Comparison of ENCODE assay signal across 9 cellular contexts in the genomic region with DNA sequence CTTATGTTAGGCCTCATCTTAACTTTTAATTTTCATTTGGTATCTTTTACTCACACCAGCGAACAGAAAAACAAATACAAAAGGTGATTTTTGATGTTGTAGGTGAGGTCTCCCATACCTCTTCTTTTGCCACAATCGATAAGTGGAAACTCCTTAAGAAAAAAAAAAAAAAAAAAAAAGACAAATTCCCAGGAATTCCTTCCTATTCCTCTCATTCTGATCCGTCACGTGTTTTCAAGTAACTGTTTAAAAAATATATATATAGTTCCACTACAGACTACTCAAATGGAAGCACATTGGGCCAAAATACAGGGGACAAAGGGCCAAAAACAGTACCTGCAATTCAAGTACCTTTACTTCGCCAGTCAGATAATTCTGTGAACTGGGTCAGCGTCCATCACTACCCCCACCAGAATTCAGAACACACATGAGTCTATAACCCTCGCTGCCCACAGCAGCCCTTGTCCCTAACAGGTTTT. TPM values are rescaled to one million over a fixed set of nuclear protein-coding genes. Genes with fewer than 3 reads are reported as not detected.
DNase-seq lines count a peak whose midpoint lies in the region; FAIRE-seq and TF ChIP-seq lines count a peak whose summit lies in the region.
"Had no signal": no experiment of that assay in that cellular context is flagged by ENCODE, and none has a peak within 500 bp of the region (broad histone marks: within the 10 kb centered on the region; RNA-seq: fewer than 3 reads in every experiment).

No MANE protein-coding gene starts in this region.

- no peaks in the 10 kb centered on the region for H3K9me3 Mint-ChIP-seq in T-helper 1 cell treated with Interleukin-12 subunit alpha and Interleukin-12 subunit beta and Interleukin-4 antibody, amounts not matched to agents 30 μg/mL and 1 μg/mL, for 36 hours
- no peaks in the 10 kb centered on the region for H3K9me3 Mint-ChIP-seq in activated naive CD8-positive, alpha-beta T cell treated with anti-CD3 and anti-CD28 coated beads for 36 hours

- DNase-seq in T-helper 1 cell (no peak), kidney (no peak), suprapubic skin (ENCODE audit: low spot score in 2 of 2) (no peak), COR-L47 (lab: John Stamatoyannopoulos, UW) (no peak), NCI-H1930 (lab: John Stamatoyannopoulos, UW) (no peak), NCI-H1048 (lab: John Stamatoyannopoulos, UW) (no peak)
- no peak for DNase-seq in activated naive CD8-positive, alpha-beta T cell treated with anti-CD3 and anti-CD28 coated beads for 36 hours

- H3K4me3 Mint-ChIP-seq in T-helper 1 cell treated with Interleukin-12 subunit alpha and Interleukin-12 subunit beta and Interleukin-4 antibody, amounts not matched to agents 30 μg/mL and 1 μg/mL, for 36 hours: peak overlapping the region; percentile 89
- H3K4me3 Mint-ChIP-seq in activated naive CD8-positive, alpha-beta T cell treated with anti-CD3 and anti-CD28 coated beads for 36 hours: peak overlapping the region; percentile 90

- H3K4me3 ChIP-seq in kidney (ENCODE audit: low read length in 2 of 2): peak overlapping the region; percentile 67 to 97
- H3K4me3 ChIP-seq in suprapubic skin: peak overlapping the region; percentile 77

- peak overlapping the region; percentile 94 for H3K27ac Mint-ChIP-seq in T-helper 1 cell treated with Interleukin-12 subunit alpha and Interleukin-12 subunit beta and Interleukin-4 antibody, amounts not matched to agents 30 μg/mL and 1 μg/mL, for 36 hours
- peak overlapping the region; percentile 96 for H3K27ac Mint-ChIP-seq in activated naive CD8-positive, alpha-beta T cell treated with anti-CD3 and anti-CD28 coated beads for 36 hours

- H3K36me3 ChIP-seq in kidney (ENCODE audit: control insufficient read depth in 1 of 2, insufficient read depth in 2 of 2, low read length in 2 of 2): no peaks in the 10 kb centered on the region
- no peaks in the 10 kb centered on the region for H3K36me3 ChIP-seq in suprapubic skin

- peaks cover 14% of the 10 kb centered on the region for H3K4me1 Mint-ChIP-seq in T-helper 1 cell treated with Interleukin-12 subunit alpha and Interleukin-12 subunit beta and Interleukin-4 antibody, amounts not matched to agents 30 μg/mL and 1 μg/mL, for 36 hours (ENCODE audit: low read depth)
- H3K4me1 Mint-ChIP-seq in activated naive CD8-positive, alpha-beta T cell treated with anti-CD3 and anti-CD28 coated beads for 36 hours: peaks cover 14% of the 10 kb centered on the region

- no peaks in the 10 kb centered on the region for H3K36me3 Mint-ChIP-seq in T-helper 1 cell treated with Interleukin-12 subunit alpha and Interleukin-12 subunit beta and Interleukin-4 antibody, amounts not matched to agents 30 μg/mL and 1 μg/mL, for 36 hours (ENCODE audit: low read depth)
- peaks cover 7% of the 10 kb centered on the region for H3K36me3 Mint-ChIP-seq in activated naive CD8-positive, alpha-beta T cell treated with anti-CD3 and anti-CD28 coated beads for 36 hours

- FAIRE-seq in kidney (lab: Jason Lieb, UNC): no peak
- FAIRE-seq: endometrium had no signal

- peaks cover 0 to 6% of the 10 kb centered on the region in 2 donors for H3K4me1 ChIP-seq in kidney (ENCODE audit: control insufficient read depth in 1 of 2, insufficient read depth in 1 of 2, low read depth in 1 of 2, low read length in 2 of 2)
- peaks cover 15% of the 10 kb centered on the region for H3K4me1 ChIP-seq in suprapubic skin

- H3K9ac ChIP-seq in kidney (ENCODE audit: low read length in 2 of 2): peak overlapping the region; percentile 38 to 84

- intact Hi-C loops in kidney (cut with DNase I): no loop called here

- H3K27me3 ChIP-seq in suprapubic skin: no peaks in the 10 kb centered on the region

- H3K9me3 ChIP-seq in kidney (ENCODE audit: control insufficient read depth in 1 of 2, low read length in 2 of 2) (no peaks in the 10 kb centered on the region), suprapubic skin (no peaks in the 10 kb centered on the region)

- no peak for TF ChIP-seq EP300 in suprapubic skin (IDR thresholded peaks at IDR 0.05)

- no peak for TF ChIP-seq POLR2A in suprapubic skin (IDR thresholded peaks at IDR 0.05)

- H3K27ac ChIP-seq in kidney (ENCODE audit: low read depth in 2 of 2, low read length in 2 of 2) (peak overlapping the region; percentile 43 to 81), suprapubic skin (peak overlapping the region; percentile 91)

- TF ChIP-seq CTCF in kidney (IDR thresholded peaks at IDR 0.05; ENCODE audit: borderline replicate concordance, extremely low read depth, insufficient read depth) (no peak), suprapubic skin (IDR thresholded peaks at IDR 0.05) (no peak)

- WGBS in suprapubic skin: 18% methylated on average over 7 of the region's 7 CpGs

- H3K27me3 Mint-ChIP-seq in T-helper 1 cell treated with Interleukin-12 subunit alpha and Interleukin-12 subunit beta and Interleukin-4 antibody, amounts not matched to agents 30 μg/mL and 1 μg/mL, for 36 hours (ENCODE audit: low read depth): peaks cover 5% of the 10 kb centered on the region
- no peaks in the 10 kb centered on the region for H3K27me3 Mint-ChIP-seq in activated naive CD8-positive, alpha-beta T cell treated with anti-CD3 and anti-CD28 coated beads for 36 hours

RNA-seq across cellular contexts. Expression of a gene that starts 16.5 kb away (rescaled TPM):
- total RNA-seq in activated naive CD8-positive, alpha-beta T cell treated with anti-CD3 and anti-CD28 coated beads for 36 hours: not detected
- total RNA-seq in kidney (0.94 TPM), suprapubic skin (under 1 TPM in 3 of 4 donors, not detected in 1; 0.15 to 0.31 (median 0.21) TPM)
- polyA plus RNA-seq in kidney (ENCODE audit: insufficient read depth, low read depth, low replicate concordance): 1.3 TPM

RNA-seq across cellular contexts. Expression of a gene that starts 49.5 kb away (rescaled TPM):
- 1,000 to 10,000 TPM; 2,049 to 2,118 TPM for total RNA-seq in activated naive CD8-positive, alpha-beta T cell treated with anti-CD3 and anti-CD28 coated beads for 36 hours
- 382 TPM for total RNA-seq in kidney
- polyA plus RNA-seq in kidney (ENCODE audit: insufficient read depth, low read depth, low replicate concordance): 191 TPM
- 100 to 1,000 TPM; 142 to 384 (median 205) TPM for total RNA-seq in suprapubic skin
